ENCODE assay signal across 8 cellular contexts in the genomic region with DNA sequence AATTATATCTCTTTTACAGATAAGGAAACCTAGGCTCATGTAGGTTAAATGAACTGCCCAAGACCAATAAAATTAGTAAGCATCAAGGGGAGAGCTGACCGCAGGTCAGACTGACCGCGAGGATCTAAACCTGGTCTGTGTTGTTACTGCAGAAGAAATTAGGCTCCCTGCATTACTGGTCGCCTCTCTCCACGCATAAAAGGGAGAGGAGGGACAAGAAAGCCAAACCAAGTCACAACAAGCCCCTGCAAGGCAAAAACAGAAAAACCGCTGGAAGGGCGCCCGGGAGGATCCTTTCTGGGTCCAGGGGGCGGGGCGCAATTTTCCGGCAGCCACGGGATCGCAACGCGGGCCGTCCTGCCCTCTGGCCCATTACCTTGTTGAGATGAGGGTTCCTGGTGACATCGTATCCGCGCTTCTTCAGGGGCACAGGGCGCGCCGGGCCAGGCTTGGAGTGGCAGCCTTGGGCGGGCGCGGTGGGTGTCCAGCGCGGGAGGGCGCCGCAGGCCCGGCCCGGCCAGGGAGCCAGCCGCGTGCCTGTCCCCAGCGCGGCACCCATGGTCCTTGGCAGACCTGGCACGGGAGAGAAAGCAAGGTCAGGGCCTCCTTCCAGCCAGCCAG. TPM values are rescaled to one million over a fixed set of nuclear protein-coding genes. Genes with fewer than 3 reads are reported as not detected.
DNase-seq lines count a peak whose midpoint lies in the region; ATAC-seq, FAIRE-seq and TF ChIP-seq lines count a peak whose summit lies in the region.

No MANE protein-coding gene starts in this region.

- H3K23ac ChIP-seq in H1 (ENCODE audit: insufficient read length), result no peak overlapping the region
- peak overlapping the region in 1 of 2 experiments; percentile 98 for H3K23ac ChIP-seq in mesenchymal stem cell (ENCODE audit: low read length in 2 of 2)

- H2AK5ac ChIP-seq in H1 (ENCODE audit: low read depth, low read length) (no peak overlapping the region), mesenchymal stem cell (ENCODE audit: low read length, severe bottlenecking) (peak overlapping the region; percentile 76)

- H2BK120ac ChIP-seq in H1 (replicated peaks; ENCODE audit: low read depth, low read length), result no peak overlapping the region
- H2BK120ac ChIP-seq in mesenchymal stem cell (ENCODE audit: low read depth, low read length), result peak overlapping the region; percentile 74

- no peak overlapping the region; the same call in 1 of the 2 replicates for H2BK15ac ChIP-seq in H1 (ENCODE audit: low read length)
- H2BK15ac ChIP-seq in mesenchymal stem cell (ENCODE audit: low read depth, poor library complexity, severe bottlenecking), result peak overlapping the region; percentile 100

- no peaks in the 10 kb centered on the region for H3K9me2 ChIP-seq in SK-N-SH

- intact Hi-C loops in Caco-2 (cut with micrococcal nuclease; ENCODE audit: unreplicated experiment), result loop anchor here (1.0 to 5.0 kb wide), 8 partner anchors 35 to 215 kb away; no protein-coding TSS in a partner anchor

- peak overlapping the region; percentile 87 for H3K27ac Mint-ChIP-seq in Caco-2 (ENCODE audit: unreplicated experiment)

- peaks cover 46% of the 10 kb centered on the region for H3K4me1 ChIP-seq in Caco-2
- H3K4me1 ChIP-seq in SK-N-SH (ENCODE audit: control insufficient read depth in 1 of 2, insufficient read depth in 2 of 2, low read depth in 1 of 2, low read length in 1 of 2), result peaks cover 8 to 11% of the 10 kb centered on the region in 2 experiments; a peak in 3 of 4 replicates
- peaks cover 0 to 12% (median 4%) of the 10 kb centered on the region in 4 experiments; a peak in 4 of 7 replicates for H3K4me1 ChIP-seq in H1 (replicated peaks in 1 of 4; ENCODE audit: control insufficient read depth in 3 of 4, insufficient read depth in 4 of 4, low read length in 3 of 4)
- peaks cover 10% of the 10 kb centered on the region for H3K4me1 ChIP-seq in mesenchymal stem cell (ENCODE audit: control insufficient read depth, insufficient read depth, low read depth, low read length)
- H3K4me1 ChIP-seq in subcutaneous abdominal adipose tissue (ENCODE audit: control insufficient read depth in 5 of 5, insufficient read depth in 5 of 5, low read length in 5 of 5), result peaks cover 2 to 41% (median 32%) of the 10 kb centered on the region in 5 donors

- H3K4me2 ChIP-seq in SK-N-SH, result peak overlapping the region; percentile 88
- H3K4me2 ChIP-seq in H1 (ENCODE audit: insufficient read depth in 1 of 2, low read depth in 2 of 2, low read length in 2 of 2), result peak overlapping the region; percentile 93 to 99
- peak overlapping the region; percentile 76 for H3K4me2 ChIP-seq in mesenchymal stem cell (ENCODE audit: low read length, poor library complexity, severe bottlenecking)

- H3K36me3 Mint-ChIP-seq in Caco-2 (ENCODE audit: insufficient read depth, unreplicated experiment), result peaks cover 4% of the 10 kb centered on the region

- H3K4ac ChIP-seq in H1 (replicated peaks; ENCODE audit: insufficient read length, low read depth, low read length), result no peak overlapping the region
- peak overlapping the region; percentile 99 to 100 for H3K4ac ChIP-seq in mesenchymal stem cell (ENCODE audit: low read depth in 1 of 2, low read length in 2 of 2)

- TF ChIP-seq RAD21 in SK-N-SH (IDR thresholded peaks at IDR 0.05; ENCODE audit: low read length) (no peak), H1 (IDR thresholded peaks at IDR 0.05 in 1 of 2, conservative IDR thresholded peaks at IDR 0.05 in 1 of 2; ENCODE audit: low read depth in 2 of 2, low read length in 2 of 2) (no peak)

- H3K9ac ChIP-seq in SK-N-SH (peak overlapping the region; percentile 77), H1 (replicated peaks in 1 of 4; ENCODE audit: extremely low read depth in 1 of 4, low read depth in 3 of 4, low read length in 3 of 4) (peak overlapping the region in 1 of 4 experiments; percentile 46; a peak in 2 of 7 replicates), mesenchymal stem cell (ENCODE audit: low read length) (peak overlapping the region; percentile 88), subcutaneous abdominal adipose tissue (ENCODE audit: low read length in 5 of 5) (peak overlapping the region; percentile 6 to 97 (median 93))

- 8% methylated on average over 12 of the region's 36 CpGs for WGBS in SK-N-SH (ENCODE audit: low lambda C conversion rate)
- 9% methylated on average over 30 of the region's 36 CpGs; no CpG with 5 or more reads in 1 of the 2 experiments for WGBS in H1 (ENCODE audit: extremely low coverage in 1 of 2, insufficient coverage in 1 of 2, insufficient read length in 1 of 2, insufficient replicate concordance in 2 of 2, low coverage in 1 of 2, low lambda C conversion rate in 2 of 2, missing lambda C conversion rate in 1 of 2), 2 experiments
- 6% methylated on average over 36 of the region's 36 CpGs for WGBS in mesenchymal stem cell

- POLR2A ChIA-PET in Caco-2 (lab: Charles Lee) (interaction anchor here (0.6 to 3.5 kb wide), 3 partner anchors 98 to 140 kb away, joined by 3 to 14 read pairs (median 4); partner anchors contain the start of gene PRSS23), SK-N-SH (lab: Yijun Ruan, JAX) (no interaction called here), H1 (lab: Charles Lee; ENCODE audit: partially characterized antibody) (no interaction called here)

- no peak for ATAC-seq in HG02981 (IDR thresholded peaks at IDR 0.05; ENCODE audit: unreplicated experiment)

- peak overlapping the region; percentile 84 for H2AFZ ChIP-seq in SK-N-SH (ENCODE audit: low read depth)
- peak overlapping the region; percentile 46; the same call in 1 of the 2 replicates for H2AFZ ChIP-seq in H1 (ENCODE audit: low read length)
- peak overlapping the region; percentile 94 for H2AFZ ChIP-seq in mesenchymal stem cell (ENCODE audit: low read depth, low read length)

- no peak overlapping the region for H2BK20ac ChIP-seq in H1 (ENCODE audit: low read length)

- DNase-seq in Caco-2 (peak; percentile 64 to 71), HCEC 1CT (peak; percentile 51), SK-N-SH (no peak), H1 (ENCODE audit: low read depth in 1 of 2, low spot score in 2 of 2) (peak in 1 of 2 experiments; percentile 66), mesenchymal stem cell (no peak), superior temporal gyrus (ENCODE audit: extremely low spot score) (no peak)

- 0 out of 2 replicates have a peak overlapping the region, but pooled peaks have one; percentile 77 for H4K8ac ChIP-seq in H1 (ENCODE audit: extremely low read depth, insufficient read depth, low read length)
- peak overlapping the region; percentile 93 for H4K8ac ChIP-seq in mesenchymal stem cell (ENCODE audit: low read length)

- no peaks in the 10 kb centered on the region for H3K9me3 ChIP-seq in Caco-2
- no peaks in the 10 kb centered on the region for H3K9me3 ChIP-seq in SK-N-SH
- H3K9me3 ChIP-seq in H1 (ENCODE audit: insufficient read depth in 2 of 2, low read depth in 1 of 2, low read length in 1 of 2), result no peaks in the 10 kb centered on the region
- H3K9me3 ChIP-seq in mesenchymal stem cell (ENCODE audit: control insufficient read depth, low read length), result no peaks in the 10 kb centered on the region
- no peaks in the 10 kb centered on the region for H3K9me3 ChIP-seq in subcutaneous abdominal adipose tissue (ENCODE audit: control insufficient read depth in 5 of 5, low read length in 5 of 5)

- H2BK12ac ChIP-seq in H1 (ENCODE audit: low read depth, low read length) (no peak overlapping the region), mesenchymal stem cell (ENCODE audit: low read length in 2 of 2) (peak overlapping the region; percentile 69 to 100)

- H3K9me3 Mint-ChIP-seq in Caco-2 (ENCODE audit: unreplicated experiment), result no peaks in the 10 kb centered on the region

- H4K5ac ChIP-seq in H1 (ENCODE audit: insufficient read length, low read depth, low read length), result no peak overlapping the region

- TF ChIP-seq EP300 in SK-N-SH (IDR thresholded peaks at IDR 0.05; ENCODE audit: borderline replicate concordance in 1 of 2, low read depth in 1 of 2, low read length in 1 of 2) (no peak), H1 (IDR thresholded peaks at IDR 0.05; ENCODE audit: borderline replicate concordance in 1 of 2, low read depth in 2 of 2, low read length in 2 of 2) (no peak)

- H3K18ac ChIP-seq in H1 (ENCODE audit: extremely low read depth, low read length), result peak overlapping the region; percentile 39; the same call in 1 of the 2 replicates
- H3K18ac ChIP-seq in mesenchymal stem cell (ENCODE audit: low read depth in 1 of 2, low read length in 2 of 2), result peak overlapping the region; percentile 65 to 100

- H3K36me3 ChIP-seq in Caco-2 (ENCODE audit: control insufficient read depth, insufficient read depth, low read length) (no peaks in the 10 kb centered on the region), SK-N-SH (replicated peaks in 1 of 2; ENCODE audit: control insufficient read depth in 1 of 2, insufficient read depth in 2 of 2, low read length in 1 of 2) (no peaks in the 10 kb centered on the region), H1 (ENCODE audit: control insufficient read depth in 2 of 4, insufficient read depth in 4 of 4, low read length in 3 of 4) (no peaks in the 10 kb centered on the region), mesenchymal stem cell (ENCODE audit: control insufficient read depth in 1 of 2, insufficient read depth in 2 of 2, low read depth in 1 of 2, low read length in 2 of 2) (peaks cover 2 to 9% of the 10 kb centered on the region in 2 experiments), subcutaneous abdominal adipose tissue (ENCODE audit: control insufficient read depth in 5 of 5, insufficient read depth in 5 of 5, low read length in 5 of 5) (peaks cover 0 to 8% (median 4%) of the 10 kb centered on the region in 5 donors)

- H3K4me3 Mint-ChIP-seq in Caco-2 (ENCODE audit: unreplicated experiment), result peak overlapping the region; percentile 84

- BruUV-seq in Caco-2 (replicated peaks; lab: Mats Ljungman, UMichigan), result no TSS peak

- TF ChIP-seq CTCF in Caco-2 (IDR thresholded peaks at IDR 0.05; ENCODE audit: insufficient read depth in 1 of 2, low read depth in 1 of 2, low read length in 1 of 2, severe bottlenecking in 1 of 2, unreplicated experiment in 1 of 2) (peak in 1 of 2 experiments; percentile 6), SK-N-SH (IDR thresholded peaks at IDR 0.05) (no peak), H1 (IDR thresholded peaks at IDR 0.05; ENCODE audit: control extremely low read depth in 1 of 3, insufficient read depth in 1 of 3, low read depth in 1 of 3, low read length in 3 of 3) (no peak)

- H3K27me3 Mint-ChIP-seq in Caco-2 (ENCODE audit: insufficient read depth, unreplicated experiment), result no peaks in the 10 kb centered on the region

- H4K91ac ChIP-seq in H1 (replicated peaks; ENCODE audit: insufficient read length, low read length) (no peak overlapping the region), mesenchymal stem cell (ENCODE audit: low read length) (peak overlapping the region; percentile 100)

- no peaks in the 10 kb centered on the region for H3F3A ChIP-seq in SK-N-SH (replicated peaks; ENCODE audit: insufficient read depth)

- H3K56ac ChIP-seq in H1 (replicated peaks; ENCODE audit: insufficient read length, low read depth, low read length), result no peak overlapping the region

- H4K20me1 ChIP-seq in SK-N-SH (ENCODE audit: insufficient read depth) (no peaks in the 10 kb centered on the region), H1 (replicated peaks in 1 of 2; ENCODE audit: control insufficient read depth in 1 of 2, insufficient read depth in 2 of 2, low read length in 2 of 2) (no peaks in the 10 kb centered on the region)

- CTCF ChIA-PET in Caco-2 (lab: Charles Lee) (interaction anchor here (0.9 to 2.1 kb wide), 3 partner anchors 63 to 146 kb away, joined by 3 to 12 read pairs (median 5); no protein-coding TSS in a partner anchor), SK-N-SH (lab: Yijun Ruan, JAX) (interaction anchor here (1.3 kb wide), 1 partner anchor 10 kb away, joined by 6 read pairs; no protein-coding TSS in a partner anchor), H1 (lab: Charles Lee; ENCODE audit: partially characterized antibody) (interaction anchor here (0.8 kb wide), 2 partner anchors 128 to 141 kb away, joined by 3 to 5 read pairs; no protein-coding TSS in a partner anchor)

- H3K14ac ChIP-seq in H1 (ENCODE audit: insufficient read length), result no peak overlapping the region
- H3K14ac ChIP-seq in mesenchymal stem cell (ENCODE audit: low read length in 2 of 2), result peak overlapping the region in 1 of 2 experiments; percentile 98

- no peak for TF ChIP-seq POLR2A in H1 (IDR thresholded peaks at IDR 0.05; ENCODE audit: control extremely low read depth in 1 of 2, low read depth in 2 of 2, low read length in 2 of 2)

- H3K79me2 ChIP-seq in SK-N-SH (ENCODE audit: insufficient read depth) (peaks cover 4% of the 10 kb centered on the region; the same call in 1 of the 2 replicates), H1 (ENCODE audit: control insufficient read depth in 1 of 2, insufficient read depth in 2 of 2, low read length in 2 of 2) (no peaks in the 10 kb centered on the region)

- no peak overlapping the region for H2BK5ac ChIP-seq in H1 (ENCODE audit: low read depth, low read length)
- peak overlapping the region; percentile 75 for H2BK5ac ChIP-seq in mesenchymal stem cell (ENCODE audit: low read depth, low read length, poor library complexity, severe bottlenecking)

- H3K23me2 ChIP-seq in H1 (ENCODE audit: low read depth, low read length), result peaks cover 12% of the 10 kb centered on the region; the same call in 1 of the 2 replicates

- H3K4me1 Mint-ChIP-seq in Caco-2 (ENCODE audit: low read depth, unreplicated experiment), result peaks cover 76% of the 10 kb centered on the region

- no peaks in the 10 kb centered on the region for H3K27me3 ChIP-seq in Caco-2 (replicated peaks; ENCODE audit: control insufficient read depth, insufficient read depth, low read length)
- H3K27me3 ChIP-seq in SK-N-SH (ENCODE audit: insufficient read depth), result no peaks in the 10 kb centered on the region
- H3K27me3 ChIP-seq in H1 (replicated peaks in 1 of 4; ENCODE audit: control insufficient read depth in 3 of 4, extremely low read depth in 1 of 4, insufficient read depth in 3 of 4, low read length in 3 of 4), result peaks cover 0 to 33% (median 23%) of the 10 kb centered on the region in 4 experiments; a peak in 6 of 7 replicates
- H3K27me3 ChIP-seq in mesenchymal stem cell (ENCODE audit: control insufficient read depth in 1 of 2, insufficient read depth in 1 of 2, low read length in 2 of 2), result no peaks in the 10 kb centered on the region
- no peaks in the 10 kb centered on the region for H3K27me3 ChIP-seq in subcutaneous abdominal adipose tissue (ENCODE audit: control insufficient read depth in 5 of 5, insufficient read depth in 4 of 5, low read length in 5 of 5)

- H3K27ac ChIP-seq in SK-N-SH (ENCODE audit: low read depth in 2 of 2, low read length in 1 of 2) (peak overlapping the region; percentile 24 to 46), H1 (ENCODE audit: low read depth, low read length) (no peak overlapping the region), mesenchymal stem cell (ENCODE audit: low read length, poor library complexity, severe bottlenecking) (peak overlapping the region; percentile 76), subcutaneous abdominal adipose tissue (ENCODE audit: low read depth, low read length) (peak overlapping the region; percentile 95)

- FAIRE-seq in H1 (lab: Jason Lieb, UNC), result no peak

- H3K4me3 ChIP-seq in Caco-2 (ENCODE audit: low read depth, low read length) (peak overlapping the region; percentile 95), SK-N-SH (ENCODE audit: low read depth in 2 of 2, low read length in 1 of 2) (peak overlapping the region; percentile 52 to 64), H1 (ENCODE audit: extremely low read depth in 1 of 4, insufficient read depth in 2 of 4, low read depth in 3 of 4, low read length in 4 of 4) (peak overlapping the region; percentile 47 to 73 (median 66)), mesenchymal stem cell (ENCODE audit: insufficient read depth in 1 of 2, low read depth in 1 of 2, low read length in 2 of 2) (peak overlapping the region; percentile 78 to 91), subcutaneous abdominal adipose tissue (ENCODE audit: low read depth in 1 of 5, low read length in 5 of 5) (peak overlapping the region; percentile 76 to 95 (median 82))

- no peaks in the 10 kb centered on the region for H3K79me1 ChIP-seq in H1 (ENCODE audit: low read depth, low read length)
- H3K79me1 ChIP-seq in mesenchymal stem cell (replicated peaks; ENCODE audit: low read length, poor library complexity, severe bottlenecking), result peaks cover 20% of the 10 kb centered on the region

RNA-seq across cellular contexts. Expression of gene ME3, which starts 0.9 kb away (rescaled TPM):
- total RNA-seq in Caco-2 (2022), result 32.8 and 36.9 TPM in 2 replicates
- polyA plus RNA-seq in SK-N-SH (2012; rRNA removed) (22.0 and 25.5 TPM in 2 replicates), H1 (2011; rRNA removed) (2.7 and 2.8 TPM in 2 replicates)
- 6.5 and 11.4 TPM in 2 replicates for polyA plus RNA-seq in SK-N-SH (2012; cell fraction: cytosol; rRNA removed)
- polyA plus RNA-seq in SK-N-SH (2012; cell fraction: nucleus; rRNA removed), result 106 and 111 TPM in 2 replicates
- 1.5 and 3.4 TPM in 2 replicates for total RNA-seq in H1 (2021; fragmentation: NEBNext Ultra II Directional; extraction: Animal tissue kit (Norgen Biotek cat#: 25700))
- 4.1 TPM for polyA plus RNA-seq in H1 (2011; cell fraction: cytosol; rRNA removed)
- polyA plus RNA-seq in H1 (2011; cell fraction: nucleus; rRNA removed), result 6.9 TPM
- 1.5 to 3.2 TPM (median 2.2 TPM) in 4 replicates for polyA plus RNA-seq in H1 (2012, experiment 1 of 2)
- polyA plus RNA-seq in H1 (2012, experiment 2 of 2), result 1.2 TPM
- polyA plus RNA-seq in H1 (2013, experiment 1 of 2), result 1.4 TPM
- 1.2 TPM for polyA plus RNA-seq in H1 (2013, experiment 2 of 2)
- polyA minus RNA-seq in H1 (2011; rRNA and poly(A)+ RNA removed), result 6.0 and 7.9 TPM in 2 replicates
- polyA minus RNA-seq in H1 (2011; cell fraction: cytosol; rRNA and poly(A)+ RNA removed), result 2.6 TPM
- polyA minus RNA-seq in H1 (2011; cell fraction: nucleus; rRNA and poly(A)+ RNA removed), result 22.8 TPM
- 12.5 TPM for polyA plus RNA-seq in mesenchymal stem cell (2013, experiment 1 of 2)
- polyA plus RNA-seq in mesenchymal stem cell (2013, experiment 2 of 2), result 11.9 TPM

Comparison
In these comparisons a context has a peak if more than half of its experiments do, and no peak if none do; other contexts are left out.
1. DNase-seq: peak in Caco-2 (2 of 2) and HCEC 1CT (single experiment); none in SK-N-SH (single experiment), mesenchymal stem cell (single experiment) and superior temporal gyrus (single experiment).
2. Peak in every context shown above with its lines, with median percentiles within 50 percentile points of each other: H3K4me3 ChIP-seq, H2AFZ ChIP-seq and H3K4me2 ChIP-seq.